Comparison of ENCODE assay signal across 7 cellular contexts in genomic region chr9:133585481-133586367, GRCh38.
DNase-seq lines count a peak whose midpoint lies in the region; TF ChIP-seq lines count a peak whose summit lies in the region.

No MANE protein-coding gene starts in this region.

- H3K27ac Mint-ChIP-seq in nephron progenitor cell, result no peak overlapping the region

- peak overlapping the region; percentile 61 for H3K4me3 Mint-ChIP-seq in nephron progenitor cell

- H3K36me3 Mint-ChIP-seq in nephron progenitor cell (ENCODE audit: low read depth), result no peaks in the 10 kb centered on the region

- no peaks in the 10 kb centered on the region for H3K36me3 ChIP-seq in WERI-Rb-1
- H3K36me3 ChIP-seq in effector memory CD4-positive, alpha-beta T cell (ENCODE audit: control insufficient read depth, insufficient read depth, low read length), result no peaks in the 10 kb centered on the region

- H3K9me3 ChIP-seq in WERI-Rb-1 (ENCODE audit: severe bottlenecking), result peaks cover 4% of the 10 kb centered on the region
- no peaks in the 10 kb centered on the region for H3K9me3 ChIP-seq in effector memory CD4-positive, alpha-beta T cell (ENCODE audit: control insufficient read depth, low read length)

- H3K4me3 ChIP-seq in WERI-Rb-1 (ENCODE audit: low read depth, low read length), result no peak overlapping the region
- no peak overlapping the region for H3K4me3 ChIP-seq in effector memory CD4-positive, alpha-beta T cell (ENCODE audit: insufficient read depth, low read depth, low read length, poor library complexity, severe bottlenecking)

- no peak for TF ChIP-seq CTCF in WERI-Rb-1 (IDR thresholded peaks at IDR 0.05; ENCODE audit: low read depth, low read length)
- TF ChIP-seq CTCF in nephron progenitor cell (IDR thresholded peaks at IDR 0.05), result no peak

- H3K9me3 Mint-ChIP-seq in nephron progenitor cell, result peaks cover 6% of the 10 kb centered on the region

- H3K4me1 ChIP-seq in effector memory CD4-positive, alpha-beta T cell (ENCODE audit: control insufficient read depth, insufficient read depth, low read length, poor library complexity, severe bottlenecking), result no peaks in the 10 kb centered on the region

- H3K27ac ChIP-seq in WERI-Rb-1, result peak overlapping the region; percentile 26; the same call in 1 of the 2 replicates
- no peak overlapping the region for H3K27ac ChIP-seq in effector memory CD4-positive, alpha-beta T cell (ENCODE audit: insufficient read depth, low read length, poor library complexity, severe bottlenecking)

- H3K27me3 Mint-ChIP-seq in nephron progenitor cell (ENCODE audit: low read depth, poor library complexity), result peaks cover 12% of the 10 kb centered on the region

- H3K27me3 ChIP-seq in WERI-Rb-1 (ENCODE audit: insufficient read depth, low read depth, severe bottlenecking), result no peaks in the 10 kb centered on the region
- H3K27me3 ChIP-seq in effector memory CD4-positive, alpha-beta T cell (replicated peaks; ENCODE audit: control insufficient read depth, insufficient read depth, low read length, poor library complexity, severe bottlenecking), result peaks cover 21% of the 10 kb centered on the region

- H3K4me1 Mint-ChIP-seq in nephron progenitor cell, result peaks cover 57% of the 10 kb centered on the region

- peak; percentile 81 for DNase-seq in ELF-1 (ENCODE audit: low read depth, low spot score)
- peak; percentile 61 for DNase-seq in NCI-H1694 treated with DMSO at 0.1 percent for 48 hours (lab: John Stamatoyannopoulos, UW)
- DNase-seq in WERI-Rb-1, result no peak
- no peak for DNase-seq in nephron progenitor cell
- DNase-seq in effector memory CD4-positive, alpha-beta T cell, result no peak
- DNase-seq in NOMO-1 treated with DMSO at 0.1 percent for 48 hours (lab: John Stamatoyannopoulos, UW; ENCODE audit: unreplicated experiment), result no peak
- DNase-seq in T1000 (lab: John Stamatoyannopoulos, UW), result no peak

Comparison
In these comparisons a context has a peak if more than half of its experiments do, and no peak if none do; other contexts are left out.
1. DNase-seq: peak in ELF-1 (single experiment) and NCI-H1694 treated with DMSO at 0.1 percent for 48 hours (single experiment); none in WERI-Rb-1 (single experiment), nephron progenitor cell (single experiment), effector memory CD4-positive, alpha-beta T cell (0 of 3), NOMO-1 treated with DMSO at 0.1 percent for 48 hours (single experiment) and T1000 (single experiment).